In genomic region chr16:15672514-15673167, GRCh38 we compare ENCODE assay signal across 8 cellular contexts. TPM values are rescaled to one million over a fixed set of nuclear protein-coding genes. Genes with fewer than 3 reads are reported as not detected.
DNase-seq lines count a peak whose midpoint lies in the region; ATAC-seq and TF ChIP-seq lines count a peak whose summit lies in the region.

No MANE protein-coding gene starts in this region.

- peak; percentile 50 for TF ChIP-seq POLR2A in NB4 (IDR thresholded peaks at IDR 0.05; ENCODE audit: extremely low read depth, insufficient read length)

- H3K27ac Mint-ChIP-seq in activated CD4-positive, alpha-beta T cell treated with anti-CD3 and anti-CD28 coated beads, Interleukin-2, amount 10 ng/mL, durations not matched to agents 7 days and 5 days: peak overlapping the region; percentile 94

- H3K27me3 ChIP-seq in lung (ENCODE audit: control insufficient read depth, insufficient read depth): no peaks in the 10 kb centered on the region

- H3K9me3 Mint-ChIP-seq in activated CD4-positive, alpha-beta T cell treated with anti-CD3 and anti-CD28 coated beads, Interleukin-2, amount 10 ng/mL, durations not matched to agents 7 days and 5 days: no peaks in the 10 kb centered on the region

- TF ChIP-seq CTCF in AG10803 (conservative IDR thresholded peaks at IDR 0.05; ENCODE audit: low read length) (no peak), NB4 (IDR thresholded peaks at IDR 0.05; ENCODE audit: low read depth, low read length) (no peak), lung (IDR thresholded peaks at IDR 0.05; ENCODE audit: control extremely low read depth, extremely low read depth) (no peak)

- WGBS in lung, 2 donors: 8 to 13% methylated on average over 20 of the region's 20 CpGs

- peak overlapping the region; percentile 88 to 94 for H3K27ac ChIP-seq in lung (ENCODE audit: low read depth in 1 of 2, low read length in 1 of 2)

- H3K4me1 Mint-ChIP-seq in activated CD4-positive, alpha-beta T cell treated with anti-CD3 and anti-CD28 coated beads, Interleukin-2, amount 10 ng/mL, durations not matched to agents 7 days and 5 days: peaks cover 66% of the 10 kb centered on the region

- H3K4me3 ChIP-seq in AG10803 (ENCODE audit: low read length): peak overlapping the region; percentile 24
- peak overlapping the region; percentile 21 for H3K4me3 ChIP-seq in NB4 (ENCODE audit: low read depth, low read length)
- H3K4me3 ChIP-seq in lung: no peak overlapping the region

- peaks cover 0 to 9% of the 10 kb centered on the region in 2 donors for H3K4me1 ChIP-seq in lung (ENCODE audit: control insufficient read depth in 2 of 2, insufficient read depth in 2 of 2, low read length in 2 of 2)

- ATAC-seq in lung (ENCODE audit: insufficient read depth, low FRiP score) (peak; percentile 91), GM19395 (IDR thresholded peaks at IDR 0.05; ENCODE audit: unreplicated experiment) (no peak), GM19023 (IDR thresholded peaks at IDR 0.05; ENCODE audit: unreplicated experiment) (no peak)

- CTCF ChIA-PET in activated CD4-positive, alpha-beta T cell treated with anti-CD3 and anti-CD28 coated beads, Interleukin-2, amount 10 ng/mL, durations not matched to agents 7 days and 5 days (lab: Charles Lee): interaction anchor here (1.3 to 1.9 kb wide), 2 partner anchors 9 to 29 kb away, joined by 5 read pairs; partner anchors contain the start of gene MARF1

- DNase-seq in AG10803 (ENCODE audit: low read depth): peak; percentile 99
- peak; percentile 97 for DNase-seq in NB4 (ENCODE audit: low read depth)
- DNase-seq in activated CD4-positive, alpha-beta T cell treated with anti-CD3 and anti-CD28 coated beads, Interleukin-2, amount 10 ng/mL, durations not matched to agents 7 days and 5 days: peak; percentile 92
- DNase-seq in dedifferentiated amniotic fluid mesenchymal stem cell (ENCODE audit: extremely low spot score): peak; percentile 84
- peak; percentile 87 for DNase-seq in lung (ENCODE audit: low spot score)
- DNase-seq in stimulated activated CD4-positive, alpha-beta T cell treated with anti-CD3 and anti-CD28 coated beads, Interleukin-4, amount 100 ng/mL, for 4 hours: peak; percentile 27 to 46

- no peaks in the 10 kb centered on the region for H3K9me3 ChIP-seq in lung (ENCODE audit: control insufficient read depth in 2 of 2, insufficient read depth in 1 of 2, low read length in 1 of 2)

- POLR2A ChIA-PET in activated CD4-positive, alpha-beta T cell treated with anti-CD3 and anti-CD28 coated beads, Interleukin-2, amount 10 ng/mL, durations not matched to agents 7 days and 5 days (lab: Charles Lee): no interaction called here

- H3K36me3 Mint-ChIP-seq in activated CD4-positive, alpha-beta T cell treated with anti-CD3 and anti-CD28 coated beads, Interleukin-2, amount 10 ng/mL, durations not matched to agents 7 days and 5 days (ENCODE audit: low read depth): peaks cover 73% of the 10 kb centered on the region

- H3K36me3 ChIP-seq in lung (ENCODE audit: control insufficient read depth in 2 of 2, insufficient read depth in 2 of 2, low read length in 2 of 2): peaks cover 2 to 14% of the 10 kb centered on the region in 2 donors

- H3K4me3 Mint-ChIP-seq in activated CD4-positive, alpha-beta T cell treated with anti-CD3 and anti-CD28 coated beads, Interleukin-2, amount 10 ng/mL, durations not matched to agents 7 days and 5 days: peak overlapping the region; percentile 56

- H3K27me3 Mint-ChIP-seq in activated CD4-positive, alpha-beta T cell treated with anti-CD3 and anti-CD28 coated beads, Interleukin-2, amount 10 ng/mL, durations not matched to agents 7 days and 5 days: no peaks in the 10 kb centered on the region

RNA-seq across cellular contexts. Expression of gene NDE1, which starts 22.6 kb away (rescaled TPM):
- 100 to 1,000 TPM; 144 to 147 TPM for total RNA-seq in activated CD4-positive, alpha-beta T cell treated with anti-CD3 and anti-CD28 coated beads, Interleukin-2, amount 10 ng/mL, durations not matched to agents 7 days and 5 days
- 10 to 100 TPM; 29.8 to 46.8 TPM for total RNA-seq in lung
- polyA plus RNA-seq in lung: 10 to 100 TPM in 1 of 2 donors, 1 to 10 TPM in 1; 7.4 to 15.3 TPM

RNA-seq across cellular contexts. Expression of gene MARF1, which starts 29.7 kb away (rescaled TPM):
- total RNA-seq in activated CD4-positive, alpha-beta T cell treated with anti-CD3 and anti-CD28 coated beads, Interleukin-2, amount 10 ng/mL, durations not matched to agents 7 days and 5 days: 100 to 1,000 TPM in 1 of 2 experiments, 10 to 100 TPM in 1; 79.9 to 101 TPM
- 10 to 100 TPM; 65.1 to 72.1 TPM for total RNA-seq in lung
- polyA plus RNA-seq in lung: 10 to 100 TPM; 18.0 to 18.8 TPM

Comparison
In these comparisons a context has a peak if more than half of its experiments do, and no peak if none do; other contexts are left out.
1. DNase-seq: peak in every context shown above with its lines; median percentile 99 in AG10803; 97 in NB4; 92 in activated CD4-positive, alpha-beta T cell treated with anti-CD3 and anti-CD28 coated beads, Interleukin-2, amount 10 ng/mL, durations not matched to agents 7 days and 5 days; 87 in lung; 84 in dedifferentiated amniotic fluid mesenchymal stem cell; 36 in stimulated activated CD4-positive, alpha-beta T cell treated with anti-CD3 and anti-CD28 coated beads, Interleukin-4, amount 100 ng/mL, for 4 hours.